Comparison of ENCODE assay signal across 8 cellular contexts in the genomic region with DNA sequence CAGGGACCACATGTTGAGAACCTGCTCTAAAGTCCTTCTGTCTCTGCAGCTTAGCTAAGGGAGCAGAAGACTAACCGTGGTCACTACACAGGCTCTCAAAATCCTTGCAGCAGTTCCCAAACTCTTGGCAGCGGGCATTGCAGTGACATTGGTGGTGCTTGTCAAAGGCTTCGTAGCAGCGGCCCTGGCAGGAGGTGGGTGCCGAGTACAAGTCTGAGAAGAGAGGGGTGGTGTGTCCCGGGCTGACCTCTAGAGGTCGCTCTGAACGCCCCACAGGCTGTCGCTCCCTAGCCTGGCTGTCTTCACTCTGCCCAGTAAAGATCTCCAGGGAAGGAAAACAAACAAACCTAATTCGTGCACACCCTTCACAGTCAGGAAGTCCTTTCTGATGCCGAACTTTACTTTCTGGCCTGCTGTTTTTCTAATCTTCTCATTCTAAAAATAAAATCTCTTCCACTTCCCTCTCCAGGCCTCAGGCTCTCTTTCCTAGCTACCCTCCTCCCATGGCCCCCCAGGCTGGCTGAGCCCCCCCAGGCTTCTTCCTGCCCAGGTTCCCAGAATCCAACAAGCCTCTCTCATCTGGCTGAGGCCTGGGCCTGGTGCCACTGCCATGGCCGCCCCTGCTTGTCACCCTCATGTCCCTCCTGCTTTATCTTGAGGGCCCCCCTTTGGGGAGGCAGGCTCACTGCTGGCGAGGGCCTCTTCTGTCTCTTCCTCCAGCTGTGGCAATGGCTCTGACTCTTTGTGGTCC. TPM values are rescaled to one million over a fixed set of nuclear protein-coding genes. Genes with fewer than 3 reads are reported as not detected.
DNase-seq lines count a peak whose midpoint lies in the region; ATAC-seq, FAIRE-seq and TF ChIP-seq lines count a peak whose summit lies in the region.

No MANE protein-coding gene starts in this region.

- CTCF ChIA-PET in activated CD8-positive, alpha-beta T cell treated with anti-CD3 and anti-CD28 coated beads, Interleukin-2, amount 10 ng/mL, durations not matched to agents 7 days and 5 days (lab: Charles Lee): interaction anchor here (0.8 to 15.8 kb wide), 17 partner anchors 8 to 180 kb away, joined by 3 to 297 read pairs (median 5); a partner anchor contains a TSS
- CTCF ChIA-PET in H1 (lab: Charles Lee; ENCODE audit: partially characterized antibody): interaction anchor here (0.6 to 64.6 kb wide), 16 partner anchors 12 to 222 kb away, joined by 3 to 2442 read pairs (median 16); a partner anchor contains a TSS

- no peak overlapping the region for H3K4me3 ChIP-seq in BLaER1
- no peak overlapping the region for H3K4me3 ChIP-seq in HFF-Myc (replicated peaks; ENCODE audit: low read depth, low read length)
- peak overlapping the region in 1 of 4 experiments; percentile 30; a peak in 2 of 8 replicates for H3K4me3 ChIP-seq in H1 (ENCODE audit: extremely low read depth in 1 of 4, insufficient read depth in 2 of 4, low read depth in 3 of 4, low read length in 4 of 4)

- H3K9me3 Mint-ChIP-seq in activated CD8-positive, alpha-beta T cell treated with anti-CD3 and anti-CD28 coated beads, Interleukin-2, amount 10 ng/mL, durations not matched to agents 7 days and 5 days (ENCODE audit: insufficient read depth): no peaks in the 10 kb centered on the region

- TF ChIP-seq RAD21 in H1 (IDR thresholded peaks at IDR 0.05 in 1 of 2, conservative IDR thresholded peaks at IDR 0.05 in 1 of 2; ENCODE audit: low read depth in 2 of 2, low read length in 2 of 2): peak; percentile 64 to 67

- no peak overlapping the region for H3K56ac ChIP-seq in H1 (replicated peaks; ENCODE audit: insufficient read length, low read depth, low read length)

- TF ChIP-seq CTCF in HFF-Myc (IDR thresholded peaks at IDR 0.05; ENCODE audit: low read depth, low read length, missing control alignments) (peak; percentile 89), H1 (IDR thresholded peaks at IDR 0.05; ENCODE audit: control extremely low read depth in 1 of 3, insufficient read depth in 1 of 3, low read depth in 1 of 3, low read length in 3 of 3) (peak; percentile 83 to 98 (median 93))

- peak; percentile 24 for FAIRE-seq in H1 (lab: Jason Lieb, UNC)

- TF ChIP-seq POLR2A in H1 (IDR thresholded peaks at IDR 0.05; ENCODE audit: control extremely low read depth in 1 of 2, low read depth in 2 of 2, low read length in 2 of 2): no peak

- H3K27ac ChIP-seq in BLaER1: peak overlapping the region; percentile 62
- H3K27ac ChIP-seq in H1 (ENCODE audit: low read depth, low read length): no peak overlapping the region; the same call in 1 of the 2 replicates

- no peak overlapping the region for H3K4ac ChIP-seq in H1 (replicated peaks; ENCODE audit: insufficient read length, low read depth, low read length)

- H2BK12ac ChIP-seq in H1 (ENCODE audit: low read depth, low read length): no peak overlapping the region

- POLR2A ChIA-PET in activated CD8-positive, alpha-beta T cell treated with anti-CD3 and anti-CD28 coated beads, Interleukin-2, amount 10 ng/mL, durations not matched to agents 7 days and 5 days (lab: Charles Lee): no interaction called here
- POLR2A ChIA-PET in H1 (lab: Charles Lee; ENCODE audit: partially characterized antibody): interaction anchor here (0.7 to 1.3 kb wide), 5 partner anchors 16 to 56 kb away, joined by 3 to 4 read pairs (median 3); a partner anchor contains a TSS

- no peak overlapping the region for H2BK120ac ChIP-seq in H1 (replicated peaks; ENCODE audit: low read depth, low read length)

- H4K8ac ChIP-seq in H1 (ENCODE audit: extremely low read depth, insufficient read depth, low read length): no peak overlapping the region

- H2BK5ac ChIP-seq in H1 (ENCODE audit: low read depth, low read length): no peak overlapping the region

- no peak overlapping the region for H4K5ac ChIP-seq in H1 (ENCODE audit: insufficient read length, low read depth, low read length)

- H3K36me3 ChIP-seq in BLaER1 (no peaks in the 10 kb centered on the region), H1 (ENCODE audit: control insufficient read depth in 2 of 4, insufficient read depth in 4 of 4, low read length in 3 of 4) (0 out of 8 replicates have a peak, but pooled peaks cover 0 to 3% (median 0%) of the 10 kb centered on the region in 4 experiments)

- no peak overlapping the region for H3K4me3 Mint-ChIP-seq in activated CD8-positive, alpha-beta T cell treated with anti-CD3 and anti-CD28 coated beads, Interleukin-2, amount 10 ng/mL, durations not matched to agents 7 days and 5 days

- no peaks in the 10 kb centered on the region for H3K27me3 ChIP-seq in BLaER1
- peaks cover 0 to 7% (median 3%) of the 10 kb centered on the region in 4 experiments; a peak in 3 of 7 replicates for H3K27me3 ChIP-seq in H1 (replicated peaks in 1 of 4; ENCODE audit: control insufficient read depth in 3 of 4, extremely low read depth in 1 of 4, insufficient read depth in 3 of 4, low read length in 3 of 4)

- H2BK15ac ChIP-seq in H1 (ENCODE audit: low read length): no peak overlapping the region

- H3K4me2 ChIP-seq in BLaER1 (peak overlapping the region; percentile 80), H1 (ENCODE audit: insufficient read depth in 1 of 2, low read depth in 2 of 2, low read length in 2 of 2) (peak overlapping the region in 1 of 2 experiments; percentile 23; a peak in 1 of 4 replicates)

- no peak overlapping the region for H3K14ac ChIP-seq in H1 (ENCODE audit: insufficient read length)

- no peak overlapping the region for H2AFZ ChIP-seq in H1 (ENCODE audit: low read length)

- peak; percentile 51 for DNase-seq in HFF-Myc (ENCODE audit: extremely low read depth, low read depth)
- DNase-seq in NCI-H446 treated with DMSO at 0.1 percent for 48 hours (lab: John Stamatoyannopoulos, UW): peak; percentile 0
- peak; percentile 71 for DNase-seq in activated CD8-positive, alpha-beta T cell treated with anti-CD3 and anti-CD28 coated beads, Interleukin-2, amount 10 ng/mL, durations not matched to agents 7 days and 5 days
- peak; percentile 68 to 90 for DNase-seq in H1 (ENCODE audit: low read depth in 1 of 2, low spot score in 2 of 2)
- DNase-seq in lung microvascular endothelial cell (ENCODE audit: low read depth in 2 of 2): peak; percentile 72 to 91
- DNase-seq in stimulated activated CD8-positive, alpha-beta memory T cell treated with anti-CD3 and anti-CD28 coated beads, Interleukin-2, amount 100 ng/mL, for 48 hours (ENCODE audit: low read depth in 2 of 2): peak; percentile 24 to 28

- no peak for TF ChIP-seq EP300 in H1 (IDR thresholded peaks at IDR 0.05; ENCODE audit: borderline replicate concordance in 1 of 2, low read depth in 2 of 2, low read length in 2 of 2)

- peak overlapping the region; percentile 61; the same call in 1 of the 2 replicates for H3K9ac ChIP-seq in BLaER1
- H3K9ac ChIP-seq in H1 (replicated peaks in 1 of 4; ENCODE audit: extremely low read depth in 1 of 4, low read depth in 3 of 4, low read length in 3 of 4): no peak overlapping the region

- H3K79me2 ChIP-seq in H1 (ENCODE audit: control insufficient read depth in 1 of 2, insufficient read depth in 2 of 2, low read length in 2 of 2): no peaks in the 10 kb centered on the region

- no peak overlapping the region for H2BK20ac ChIP-seq in H1 (ENCODE audit: low read length)

- no peaks in the 10 kb centered on the region for H3K79me1 ChIP-seq in H1 (ENCODE audit: low read depth, low read length)

- H3K23me2 ChIP-seq in H1 (ENCODE audit: low read depth, low read length): no peaks in the 10 kb centered on the region

- no peak overlapping the region for H3K23ac ChIP-seq in H1 (ENCODE audit: insufficient read length)

- no peak overlapping the region for H4K91ac ChIP-seq in H1 (replicated peaks; ENCODE audit: insufficient read length, low read length)

- H3K27me3 Mint-ChIP-seq in activated CD8-positive, alpha-beta T cell treated with anti-CD3 and anti-CD28 coated beads, Interleukin-2, amount 10 ng/mL, durations not matched to agents 7 days and 5 days (ENCODE audit: low read depth): no peaks in the 10 kb centered on the region

- no peaks in the 10 kb centered on the region for H3K9me3 ChIP-seq in BLaER1
- no peaks in the 10 kb centered on the region for H3K9me3 ChIP-seq in H1 (ENCODE audit: insufficient read depth in 2 of 2, low read depth in 1 of 2, low read length in 1 of 2)

- H2AK5ac ChIP-seq in H1 (ENCODE audit: low read depth, low read length): no peak overlapping the region

- peak; percentile 67 for ATAC-seq in activated CD8-positive, alpha-beta T cell treated with anti-CD3 and anti-CD28 coated beads, Interleukin-2, amount 10 ng/mL, durations not matched to agents 7 days and 5 days
- no peak for ATAC-seq in HG03457 (IDR thresholded peaks at IDR 0.05; ENCODE audit: unreplicated experiment)

- H3K4me1 Mint-ChIP-seq in activated CD8-positive, alpha-beta T cell treated with anti-CD3 and anti-CD28 coated beads, Interleukin-2, amount 10 ng/mL, durations not matched to agents 7 days and 5 days (ENCODE audit: low read depth): peaks cover 57% of the 10 kb centered on the region

- H3K36me3 Mint-ChIP-seq in activated CD8-positive, alpha-beta T cell treated with anti-CD3 and anti-CD28 coated beads, Interleukin-2, amount 10 ng/mL, durations not matched to agents 7 days and 5 days (ENCODE audit: low read depth): peaks cover 3% of the 10 kb centered on the region

- H3K4me1 ChIP-seq in BLaER1 (peaks cover 58% of the 10 kb centered on the region), H1 (replicated peaks in 1 of 4; ENCODE audit: control insufficient read depth in 3 of 4, insufficient read depth in 4 of 4, low read length in 3 of 4) (peaks cover 4 to 9% (median 8%) of the 10 kb centered on the region in 4 experiments; a peak in 5 of 7 replicates)

- no peak overlapping the region for H3K18ac ChIP-seq in H1 (ENCODE audit: extremely low read depth, low read length)

- peak overlapping the region; percentile 39 for H3K27ac Mint-ChIP-seq in activated CD8-positive, alpha-beta T cell treated with anti-CD3 and anti-CD28 coated beads, Interleukin-2, amount 10 ng/mL, durations not matched to agents 7 days and 5 days

- WGBS in H1 (ENCODE audit: extremely low coverage in 1 of 2, insufficient coverage in 1 of 2, insufficient read length in 1 of 2, insufficient replicate concordance in 2 of 2, low coverage in 1 of 2, low lambda C conversion rate in 2 of 2, missing lambda C conversion rate in 1 of 2), 2 experiments: 27% methylated on average over 13 of the region's 13 CpGs; no CpG with 5 or more reads in 1 of the 2 experiments

- H4K20me1 ChIP-seq in BLaER1 (no peaks in the 10 kb centered on the region), H1 (replicated peaks in 1 of 2; ENCODE audit: control insufficient read depth in 1 of 2, insufficient read depth in 2 of 2, low read length in 2 of 2) (no peaks in the 10 kb centered on the region)

RNA-seq across cellular contexts. Expression of a gene that starts 7.7 kb away (rescaled TPM):
- total RNA-seq in activated CD8-positive, alpha-beta T cell treated with anti-CD3 and anti-CD28 coated beads, Interleukin-2, amount 10 ng/mL, durations not matched to agents 7 days and 5 days: not detected
- total RNA-seq in H1 (2021; fragmentation: NEBNext Ultra II Directional; extraction: Animal tissue kit (Norgen Biotek cat#: 25700)): not detected in 2 replicates
- polyA plus RNA-seq in H1 (2011; rRNA removed): not detected in 2 replicates
- polyA plus RNA-seq in H1 (2011; cell fraction: cytosol; rRNA removed): not detected
- polyA plus RNA-seq in H1 (2011; cell fraction: nucleus; rRNA removed): not detected
- polyA plus RNA-seq in H1 (2012, experiment 1 of 2): not detected in 4 replicates
- not detected for polyA plus RNA-seq in H1 (2012, experiment 2 of 2)
- polyA plus RNA-seq in H1 (2013, experiment 1 of 2): not detected
- not detected for polyA plus RNA-seq in H1 (2013, experiment 2 of 2)
- 0.29 TPM in 1 of 2 replicates, not detected in the other for polyA minus RNA-seq in H1 (2011; rRNA and poly(A)+ RNA removed)
- not detected for polyA minus RNA-seq in H1 (2011; cell fraction: cytosol; rRNA and poly(A)+ RNA removed)
- not detected for polyA minus RNA-seq in H1 (2011; cell fraction: nucleus; rRNA and poly(A)+ RNA removed)
- total RNA-seq in lung microvascular endothelial cell: under 0.01 TPM in 1 of 2 replicates, not detected in the other

RNA-seq across cellular contexts. Expression of a gene that starts 11.8 kb away (rescaled TPM):
- 10 to 100 TPM; 41.6 to 41.7 TPM for total RNA-seq in activated CD8-positive, alpha-beta T cell treated with anti-CD3 and anti-CD28 coated beads, Interleukin-2, amount 10 ng/mL, durations not matched to agents 7 days and 5 days
- total RNA-seq in H1 (2021; fragmentation: NEBNext Ultra II Directional; extraction: Animal tissue kit (Norgen Biotek cat#: 25700)): 49.6 and 60.5 TPM in 2 replicates
- polyA plus RNA-seq in H1 (2011; rRNA removed): 3.1 and 6.4 TPM in 2 replicates
- polyA plus RNA-seq in H1 (2011; cell fraction: cytosol; rRNA removed): 10.7 TPM
- 2.6 TPM for polyA plus RNA-seq in H1 (2011; cell fraction: nucleus; rRNA removed)
- 14.1 to 34.7 TPM (median 17.7 TPM) in 4 replicates for polyA plus RNA-seq in H1 (2012, experiment 1 of 2)
- polyA plus RNA-seq in H1 (2012, experiment 2 of 2): 1.4 TPM
- polyA plus RNA-seq in H1 (2013, experiment 1 of 2): 34.2 TPM
- polyA plus RNA-seq in H1 (2013, experiment 2 of 2): 34.5 TPM
- polyA minus RNA-seq in H1 (2011; rRNA and poly(A)+ RNA removed): 9.4 and 14.2 TPM in 2 replicates
- polyA minus RNA-seq in H1 (2011; cell fraction: cytosol; rRNA and poly(A)+ RNA removed): 7.8 TPM
- 25.2 TPM for polyA minus RNA-seq in H1 (2011; cell fraction: nucleus; rRNA and poly(A)+ RNA removed)
- total RNA-seq in lung microvascular endothelial cell: 5.8 and 5.9 TPM in 2 replicates

RNA-seq across cellular contexts. Expression of a gene that starts 41.1 kb away (rescaled TPM):
- total RNA-seq in activated CD8-positive, alpha-beta T cell treated with anti-CD3 and anti-CD28 coated beads, Interleukin-2, amount 10 ng/mL, durations not matched to agents 7 days and 5 days: under 1 TPM in 1 of 2 experiments, not detected in 1; 0.24 TPM
- 6.7 and 9.4 TPM in 2 replicates for total RNA-seq in H1 (2021; fragmentation: NEBNext Ultra II Directional; extraction: Animal tissue kit (Norgen Biotek cat#: 25700))
- polyA plus RNA-seq in H1 (2011; rRNA removed): 5.0 and 5.2 TPM in 2 replicates
- polyA plus RNA-seq in H1 (2011; cell fraction: cytosol; rRNA removed): 6.0 TPM
- 31.6 TPM for polyA plus RNA-seq in H1 (2011; cell fraction: nucleus; rRNA removed)
- polyA plus RNA-seq in H1 (2012, experiment 1 of 2): 4.1 to 5.7 TPM (median 5.2 TPM) in 4 replicates
- 3.1 TPM for polyA plus RNA-seq in H1 (2012, experiment 2 of 2)
- polyA plus RNA-seq in H1 (2013, experiment 1 of 2): 4.2 TPM
- 3.9 TPM for polyA plus RNA-seq in H1 (2013, experiment 2 of 2)
- 5.2 and 8.0 TPM in 2 replicates for polyA minus RNA-seq in H1 (2011; rRNA and poly(A)+ RNA removed)
- polyA minus RNA-seq in H1 (2011; cell fraction: cytosol; rRNA and poly(A)+ RNA removed): 1.8 TPM
- 16.2 TPM for polyA minus RNA-seq in H1 (2011; cell fraction: nucleus; rRNA and poly(A)+ RNA removed)
- 7.1 and 11.8 TPM in 2 replicates for total RNA-seq in lung microvascular endothelial cell

RNA-seq across cellular contexts. Expression of a gene that starts 55.4 kb away (rescaled TPM):
- total RNA-seq in activated CD8-positive, alpha-beta T cell treated with anti-CD3 and anti-CD28 coated beads, Interleukin-2, amount 10 ng/mL, durations not matched to agents 7 days and 5 days: 1 to 10 TPM; 7.0 to 8.1 TPM
- total RNA-seq in H1 (2021; fragmentation: NEBNext Ultra II Directional; extraction: Animal tissue kit (Norgen Biotek cat#: 25700)): 14.0 and 14.1 TPM in 2 replicates
- polyA plus RNA-seq in H1 (2011; rRNA removed): 9.5 and 12.1 TPM in 2 replicates
- polyA plus RNA-seq in H1 (2011; cell fraction: cytosol; rRNA removed): 9.6 TPM
- polyA plus RNA-seq in H1 (2011; cell fraction: nucleus; rRNA removed): 16.1 TPM
- polyA plus RNA-seq in H1 (2012, experiment 1 of 2): 8.3 to 11.4 TPM (median 10.2 TPM) in 4 replicates
- 8.6 TPM for polyA plus RNA-seq in H1 (2012, experiment 2 of 2)
- 9.4 TPM for polyA plus RNA-seq in H1 (2013, experiment 1 of 2)
- polyA plus RNA-seq in H1 (2013, experiment 2 of 2): 10.8 TPM
- 7.2 and 7.3 TPM in 2 replicates for polyA minus RNA-seq in H1 (2011; rRNA and poly(A)+ RNA removed)
- 6.8 TPM for polyA minus RNA-seq in H1 (2011; cell fraction: cytosol; rRNA and poly(A)+ RNA removed)
- 7.3 TPM for polyA minus RNA-seq in H1 (2011; cell fraction: nucleus; rRNA and poly(A)+ RNA removed)
- total RNA-seq in lung microvascular endothelial cell: 10.1 and 12.6 TPM in 2 replicates

Comparison
In these comparisons a context has a peak if more than half of its experiments do, and no peak if none do; other contexts are left out.
1. DNase-seq: peak in every context shown above with its lines; median percentile 82 in lung microvascular endothelial cell; 79 in H1; 71 in activated CD8-positive, alpha-beta T cell treated with anti-CD3 and anti-CD28 coated beads, Interleukin-2, amount 10 ng/mL, durations not matched to agents 7 days and 5 days; 51 in HFF-Myc; 26 in stimulated activated CD8-positive, alpha-beta memory T cell treated with anti-CD3 and anti-CD28 coated beads, Interleukin-2, amount 100 ng/mL, for 48 hours; 0 in NCI-H446 treated with DMSO at 0.1 percent for 48 hours.